ENCODE assay signal across 9 cellular contexts in genomic region chr11:19919050-19919561, GRCh38.
DNase-seq lines count a peak whose midpoint lies in the region; ATAC-seq and TF ChIP-seq lines count a peak whose summit lies in the region.
"Had no signal": no experiment of that assay in that cellular context is flagged by ENCODE, and none has a peak within 500 bp of the region (broad histone marks: within the 10 kb centered on the region; RNA-seq: fewer than 3 reads in every experiment).

No MANE protein-coding gene starts in this region.

- H2AFZ ChIP-seq in MM.1S (ENCODE audit: low read length) = no peak overlapping the region

- no peaks in the 10 kb centered on the region for H3F3A ChIP-seq in MM.1S (ENCODE audit: insufficient read depth, low read length)

- DNase-seq in EH (ENCODE audit: low read depth) = peak; percentile 99
- peak; percentile 85 for DNase-seq in fibroblast of villous mesenchyme (ENCODE audit: low read depth)
- peak; percentile 85 for DNase-seq in sigmoid colon
- DNase-seq in T-helper 2 cell = no peak
- DNase-seq in HuH-7 (ENCODE audit: low spot score) = no peak
- no peak for DNase-seq in MM.1S

- H3K9ac ChIP-seq in MM.1S (ENCODE audit: low read length) = no peak overlapping the region

- H3K27ac ChIP-seq in sigmoid colon = peak overlapping the region; percentile 54 to 78 (median 68)
- no peak overlapping the region for H3K27ac ChIP-seq in MM.1S (ENCODE audit: low read length)

- intact Hi-C loops in sigmoid colon (cut with DNase I) = loop anchor here (10.0 kb wide), 1 partner anchor 604 kb away; no protein-coding TSS in a partner anchor

- H3K4me3 ChIP-seq in fibroblast of villous mesenchyme (ENCODE audit: low read depth, low read length) = no peak overlapping the region
- no peak overlapping the region for H3K4me3 ChIP-seq in sigmoid colon
- no peak overlapping the region for H3K4me3 ChIP-seq in MM.1S (ENCODE audit: low read length)
- H3K4me3 ChIP-seq: K562 had no signal

- ATAC-seq in SK-N-SH treated with all-trans-retinoic acid at 6 μM for 48 hours (peak; percentile 88), GM21825 (IDR thresholded peaks at IDR 0.05; ENCODE audit: unreplicated experiment) (no peak)
- ATAC-seq: K562 had no signal

- TF ChIP-seq CTCF in fibroblast of villous mesenchyme (IDR thresholded peaks at IDR 0.05; ENCODE audit: insufficient read depth, low read depth, low read length) (no peak), sigmoid colon (IDR thresholded peaks at IDR 0.05) (no peak), MM.1S (IDR thresholded peaks at IDR 0.05; ENCODE audit: low read length) (no peak)

- H3K9me3 ChIP-seq in sigmoid colon (no peaks in the 10 kb centered on the region), MM.1S (replicated peaks; ENCODE audit: insufficient read depth, low read length) (no peaks in the 10 kb centered on the region)

- peak in 1 of 4 donors; percentile 49 for TF ChIP-seq EP300 in sigmoid colon (IDR thresholded peaks at IDR 0.05)

- H3K4me2 ChIP-seq in MM.1S (ENCODE audit: low read depth, low read length) = no peak overlapping the region

- no peaks in the 10 kb centered on the region for H3K9me2 ChIP-seq in MM.1S (replicated peaks; ENCODE audit: insufficient read depth, low read length)

- no peaks in the 10 kb centered on the region for H4K20me1 ChIP-seq in MM.1S (ENCODE audit: insufficient read depth, low read length)

- H3K36me3 ChIP-seq in sigmoid colon (peaks cover 0 to 21% (median 0%) of the 10 kb centered on the region in 4 donors), MM.1S (replicated peaks; ENCODE audit: insufficient read depth, low read length) (no peaks in the 10 kb centered on the region)

- no peaks in the 10 kb centered on the region for H3K79me2 ChIP-seq in MM.1S (ENCODE audit: low read length)

- TF ChIP-seq POLR2A in sigmoid colon (IDR thresholded peaks at IDR 0.05) = no peak

- peaks cover 0 to 62% (median 39%) of the 10 kb centered on the region in 4 donors for H3K4me1 ChIP-seq in sigmoid colon
- H3K4me1 ChIP-seq in MM.1S (ENCODE audit: low read length) = no peaks in the 10 kb centered on the region

- H3K27me3 ChIP-seq in sigmoid colon = no peaks in the 10 kb centered on the region
- H3K27me3 ChIP-seq in MM.1S (replicated peaks; ENCODE audit: insufficient read depth, low read length) = no peaks in the 10 kb centered on the region

- WGBS in sigmoid colon, 2 donors = 85 to 87% methylated on average over 7 of the region's 7 CpGs

TF ChIP-seq in SK-N-SH treated with all-trans-retinoic acid at 6 μM for 48 hours, 23 proteins besides CTCF, POLR2A, EP300 and RAD21 (continues in another document):
- TF ChIP-seq CSRNP3 (CRISPR knock-in tag; IDR thresholded peaks at IDR 0.05) (no peak), PPARA (CRISPR knock-in tag; IDR thresholded peaks at IDR 0.05; ENCODE audit: borderline replicate concordance) (no peak), TCF4 (CRISPR knock-in tag; IDR thresholded peaks at IDR 0.05; ENCODE audit: borderline replicate concordance) (no peak), ZNF565 (CRISPR knock-in tag; conservative IDR thresholded peaks at IDR 0.05; ENCODE audit: low read depth) (no peak), SNAI2 (CRISPR knock-in tag; IDR thresholded peaks at IDR 0.05) (no peak), ZNF8 (CRISPR knock-in tag; IDR thresholded peaks at IDR 0.05) (no peak), OSR1 (CRISPR knock-in tag; IDR thresholded peaks at IDR 0.05) (no peak), BACH2 (CRISPR knock-in tag; IDR thresholded peaks at IDR 0.05; ENCODE audit: borderline replicate concordance) (no peak), ISL1 (CRISPR knock-in tag; IDR thresholded peaks at IDR 0.05) (peak; percentile 89), TOX (CRISPR knock-in tag; IDR thresholded peaks at IDR 0.05; ENCODE audit: borderline replicate concordance) (peak; percentile 5; the same call in 1 of the 2 replicates), POU6F1 (CRISPR knock-in tag; IDR thresholded peaks at IDR 0.05; ENCODE audit: borderline replicate concordance, low read depth) (no peak), PATZ1 (CRISPR knock-in tag; IDR thresholded peaks at IDR 0.05; ENCODE audit: borderline replicate concordance) (peak; percentile 9; the same call in 1 of the 2 replicates), CSDC2 (CRISPR knock-in tag; IDR thresholded peaks at IDR 0.05) (no peak), ZFP30 (CRISPR knock-in tag; IDR thresholded peaks at IDR 0.05) (no peak), ESRRG (CRISPR knock-in tag; IDR thresholded peaks at IDR 0.05) (no peak), CREB5 (CRISPR knock-in tag; IDR thresholded peaks at IDR 0.05; ENCODE audit: low read depth) (no peak), TSHZ2 (CRISPR knock-in tag; IDR thresholded peaks at IDR 0.05) (no peak), RARB (CRISPR knock-in tag; IDR thresholded peaks at IDR 0.05) (no peak), ARNTL (CRISPR knock-in tag; IDR thresholded peaks at IDR 0.05; ENCODE audit: borderline replicate concordance, low read depth) (no peak)

Comparison
In these comparisons a context has a peak if more than half of its experiments do, and no peak if none do; other contexts are left out.
1. DNase-seq: peak in EH (single experiment), fibroblast of villous mesenchyme (single experiment) and sigmoid colon (single experiment); none in T-helper 2 cell (0 of 5), HuH-7 (single experiment) and MM.1S (single experiment).